Comparison of ENCODE assay signal across 8 cellular contexts in the genomic region with DNA sequence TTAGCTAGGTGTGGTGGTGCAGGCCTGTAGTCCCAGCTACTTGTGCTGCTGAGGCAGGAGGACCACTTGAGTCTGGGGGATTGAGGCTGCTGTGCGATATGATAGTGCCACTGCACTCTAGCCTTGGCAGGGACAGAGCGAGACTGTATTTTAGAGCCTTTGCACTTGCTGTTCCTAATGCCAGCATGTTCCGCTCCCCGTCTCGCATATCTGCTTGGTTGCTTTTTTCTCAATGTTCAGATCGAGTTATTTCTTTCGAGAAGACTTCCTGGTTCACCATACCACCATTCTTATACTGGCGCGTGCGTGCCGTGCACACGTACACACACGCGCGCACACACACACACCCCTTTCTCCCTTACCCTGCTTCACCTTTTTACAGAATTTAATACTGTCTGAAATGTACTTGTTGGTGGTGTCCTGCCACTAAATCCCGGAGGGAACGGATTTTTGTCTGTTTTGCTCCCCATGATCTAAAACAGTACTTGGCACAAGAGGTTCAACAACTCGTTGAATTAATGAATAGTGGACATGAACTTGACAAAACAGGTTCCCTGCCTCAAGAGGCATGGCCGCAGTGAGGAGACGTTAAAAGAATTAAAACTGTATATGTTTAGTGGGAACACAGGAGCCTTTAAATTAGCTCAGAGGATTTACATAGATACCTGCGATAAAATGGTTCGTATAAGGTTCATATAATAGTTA. TPM values are rescaled to one million over a fixed set of nuclear protein-coding genes. Genes with fewer than 3 reads are reported as not detected.
A peak's percentile ranks its signal among the peaks of the same experiment; 100 is the strongest.
DNase-seq lines count a peak whose midpoint lies in the region; ATAC-seq and TF ChIP-seq lines count a peak whose summit lies in the region.

No MANE protein-coding gene starts in this region.

- H3K79me2 ChIP-seq in SK-N-SH (ENCODE audit: insufficient read depth) = peaks cover 33% of the 10 kb centered on the region
- H3K79me2 ChIP-seq in trophoblast cell (ENCODE audit: control insufficient read depth, insufficient read depth, low read length, poor library complexity) = peaks cover 15% of the 10 kb centered on the region

- H3K4ac ChIP-seq in trophoblast cell (ENCODE audit: low read depth, low read length) = no peak overlapping the region

- CTCF ChIA-PET in SK-N-SH (lab: Yijun Ruan, JAX) = interaction anchor here (0.7 kb wide), 1 partner anchor 67 kb away, joined by 3 read pairs; no protein-coding TSS in a partner anchor

- DNase-seq in stimulated activated CD4-positive, alpha-beta T cell treated with anti-CD3 and anti-CD28 coated beads, Interleukin-12 subunit alpha, Interleukin-12 subunit beta, amount 100 ng/mL, for 4 hours = peak; percentile 25
- no peak for DNase-seq in stimulated activated CD4-positive, alpha-beta T cell treated with anti-CD3 and anti-CD28 coated beads, Interleukin-2, amount 100 ng/mL, for 48 hours
- DNase-seq in SK-N-SH (peak; percentile 16), epithelial cell of prostate (ENCODE audit: low read depth, low spot score) (no peak), trophoblast cell (peak in 1 of 2 donors; percentile 44), NCI-H446 treated with DMSO at 0.1 percent for 48 hours (lab: John Stamatoyannopoulos, UW) (no peak)

- H3K9me2 ChIP-seq in SK-N-SH = no peaks in the 10 kb centered on the region

- ATAC-seq in HG02678 (IDR thresholded peaks at IDR 0.05; ENCODE audit: unreplicated experiment) (no peak), HG03280 (IDR thresholded peaks at IDR 0.05; ENCODE audit: unreplicated experiment) (no peak)

- TF ChIP-seq CTCF in SK-N-SH (IDR thresholded peaks at IDR 0.05) = no peak

- no peak overlapping the region for H3K23ac ChIP-seq in trophoblast cell (ENCODE audit: low read length)

- no peak overlapping the region for H3K14ac ChIP-seq in trophoblast cell (ENCODE audit: low read length)

- WGBS in SK-N-SH (ENCODE audit: low lambda C conversion rate) = 36% methylated on average over 22 of the region's 22 CpGs
- 100% methylated on average over 3 of the region's 22 CpGs for WGBS in trophoblast cell (ENCODE audit: extremely low coverage, insufficient coverage, insufficient read length)

- peaks cover 13% of the 10 kb centered on the region for H3K79me1 ChIP-seq in trophoblast cell (ENCODE audit: low read length)

- H2BK120ac ChIP-seq in trophoblast cell (ENCODE audit: insufficient read depth, low read length, poor library complexity) = no peak overlapping the region

- H3K9me3 ChIP-seq in SK-N-SH = no peaks in the 10 kb centered on the region
- no peaks in the 10 kb centered on the region for H3K9me3 ChIP-seq in trophoblast cell (ENCODE audit: insufficient read depth, low read depth, low read length)

- peak overlapping the region; percentile 83 for H3K4me2 ChIP-seq in SK-N-SH
- H3K4me2 ChIP-seq in trophoblast cell (ENCODE audit: low read length) = peak overlapping the region; percentile 26

- peaks cover 28% of the 10 kb centered on the region for H3F3A ChIP-seq in SK-N-SH (replicated peaks; ENCODE audit: insufficient read depth)

- H3K9ac ChIP-seq in SK-N-SH (peak overlapping the region; percentile 87; the same call in 1 of the 2 replicates), trophoblast cell (ENCODE audit: low read length) (no peak overlapping the region)

- no peak overlapping the region for H2BK12ac ChIP-seq in trophoblast cell (ENCODE audit: low read length)

- TF ChIP-seq RAD21 in SK-N-SH (IDR thresholded peaks at IDR 0.05; ENCODE audit: low read length) = no peak

- H3K27me3 ChIP-seq in SK-N-SH (ENCODE audit: insufficient read depth) = no peaks in the 10 kb centered on the region
- no peaks in the 10 kb centered on the region for H3K27me3 ChIP-seq in trophoblast cell (ENCODE audit: insufficient read depth, low read length)

- TF ChIP-seq EP300 in SK-N-SH (IDR thresholded peaks at IDR 0.05; ENCODE audit: borderline replicate concordance in 1 of 2, low read depth in 1 of 2, low read length in 1 of 2) = no peak

- H3K4me3 ChIP-seq in SK-N-SH (ENCODE audit: low read depth in 2 of 2, low read length in 1 of 2) (peak overlapping the region; percentile 72 to 76), trophoblast cell (ENCODE audit: low read depth, low read length) (no peak overlapping the region)

- POLR2A ChIA-PET in SK-N-SH (lab: Yijun Ruan, JAX) = no interaction called here

- peak overlapping the region; percentile 93 to 99 for H3K27ac ChIP-seq in SK-N-SH (ENCODE audit: low read depth in 2 of 2, low read length in 1 of 2)
- peak overlapping the region; percentile 95 for H3K27ac ChIP-seq in epithelial cell of prostate
- no peak overlapping the region for H3K27ac ChIP-seq in trophoblast cell (ENCODE audit: low read depth, low read length)

- no peak overlapping the region for H4K12ac ChIP-seq in trophoblast cell (ENCODE audit: low read depth, low read length)

- H3K4me1 ChIP-seq in SK-N-SH (ENCODE audit: control insufficient read depth in 1 of 2, insufficient read depth in 2 of 2, low read depth in 1 of 2, low read length in 1 of 2) (peaks cover 6 to 10% of the 10 kb centered on the region in 2 experiments; a peak in 3 of 4 replicates), trophoblast cell (ENCODE audit: control insufficient read depth in 1 of 2, insufficient read depth in 2 of 2, low read length in 2 of 2) (peaks cover 0 to 4% of the 10 kb centered on the region in 2 experiments)

- H4K20me1 ChIP-seq in SK-N-SH (ENCODE audit: insufficient read depth) = no peaks in the 10 kb centered on the region; the same call in 1 of the 2 replicates

- no peak overlapping the region for H4K8ac ChIP-seq in trophoblast cell (ENCODE audit: low read depth, low read length)

- no peak overlapping the region for H2AK5ac ChIP-seq in trophoblast cell (ENCODE audit: low read length)

- no peak overlapping the region for H3K18ac ChIP-seq in trophoblast cell (ENCODE audit: low read length)

- H2BK5ac ChIP-seq in trophoblast cell (ENCODE audit: low read depth, low read length, poor library complexity) = no peak overlapping the region

- H4K91ac ChIP-seq in trophoblast cell (ENCODE audit: low read depth, low read length) = no peak overlapping the region

- H3K36me3 ChIP-seq in SK-N-SH (replicated peaks in 1 of 2; ENCODE audit: control insufficient read depth in 1 of 2, insufficient read depth in 2 of 2, low read length in 1 of 2) (no peaks in the 10 kb centered on the region), trophoblast cell (ENCODE audit: control insufficient read depth in 1 of 2, insufficient read depth in 2 of 2, low read length in 2 of 2) (no peaks in the 10 kb centered on the region)

- H2AFZ ChIP-seq in SK-N-SH (ENCODE audit: low read depth) (peak overlapping the region; percentile 96), trophoblast cell (ENCODE audit: insufficient read depth, low read length, poor library complexity) (peak overlapping the region; percentile 47)

TF ChIP-seq in SK-N-SH, 30 proteins besides CTCF, POLR2A, EP300 and RAD21:
- no peak for TF ChIP-seq SMC3 (IDR thresholded peaks at IDR 0.05; ENCODE audit: low read depth, low read length)
- TF ChIP-seq TAF1 (IDR thresholded peaks at IDR 0.05; ENCODE audit: borderline replicate concordance, low read depth, low read length) = no peak
- no peak for TF ChIP-seq GABPA (IDR thresholded peaks at IDR 0.05; ENCODE audit: low read depth)
- TF ChIP-seq EZH2phosphoT487 (IDR thresholded peaks at IDR 0.05; ENCODE audit: borderline replicate concordance, low read depth) = no peak
- no peak for TF ChIP-seq MXI1 (IDR thresholded peaks at IDR 0.05; ENCODE audit: low read depth, low read length)
- TF ChIP-seq RXRA (IDR thresholded peaks at IDR 0.05; ENCODE audit: borderline replicate concordance, low read depth) = no peak
- no peak for TF ChIP-seq ELF1 (IDR thresholded peaks at IDR 0.05)
- no peak for TF ChIP-seq TEAD4 (IDR thresholded peaks at IDR 0.05; ENCODE audit: borderline replicate concordance, insufficient read depth)
- TF ChIP-seq MEF2A (IDR thresholded peaks at IDR 0.05; ENCODE audit: borderline replicate concordance, low read depth) = no peak
- TF ChIP-seq FOSL2 (IDR thresholded peaks at IDR 0.05; ENCODE audit: borderline replicate concordance, low read depth) = no peak
- TF ChIP-seq USF1 (IDR thresholded peaks at IDR 0.05; ENCODE audit: borderline replicate concordance, low read depth) = no peak
- no peak for TF ChIP-seq RFX5 (IDR thresholded peaks at IDR 0.05; ENCODE audit: low read length)
- no peak for TF ChIP-seq CHD2 (IDR thresholded peaks at IDR 0.05; ENCODE audit: low read length, partially characterized antibody)
- no peak for TF ChIP-seq NRF1 (IDR thresholded peaks at IDR 0.05; ENCODE audit: low read depth, low read length)
- TF ChIP-seq, protein P1, sequence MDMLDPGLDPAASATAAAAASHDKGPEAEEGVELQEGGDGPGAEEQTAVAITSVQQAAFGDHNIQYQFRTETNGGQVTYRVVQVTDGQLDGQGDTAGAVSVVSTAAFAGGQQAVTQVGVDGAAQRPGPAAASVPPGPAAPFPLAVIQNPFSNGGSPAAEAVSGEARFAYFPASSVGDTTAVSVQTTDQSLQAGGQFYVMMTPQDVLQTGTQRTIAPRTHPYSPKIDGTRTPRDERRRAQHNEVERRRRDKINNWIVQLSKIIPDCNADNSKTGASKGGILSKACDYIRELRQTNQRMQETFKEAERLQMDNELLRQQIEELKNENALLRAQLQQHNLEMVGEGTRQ (IDR thresholded peaks at IDR 0.05; ENCODE audit: borderline replicate concordance, low read depth, low read length) = no peak

RNA-seq across cellular contexts. Expression of gene RPRD2, which starts 1.1 kb away (rescaled TPM):
- polyA plus RNA-seq in SK-N-SH (2012; rRNA removed) = 9.2 and 10.3 TPM in 2 replicates
- 6.6 and 8.1 TPM in 2 replicates for polyA plus RNA-seq in SK-N-SH (2012; cell fraction: cytosol; rRNA removed)
- 6.9 and 10.4 TPM in 2 replicates for polyA plus RNA-seq in SK-N-SH (2012; cell fraction: nucleus; rRNA removed)
- 20.1 and 20.3 TPM in 2 replicates for polyA plus RNA-seq in trophoblast cell (2013)

RNA-seq across cellular contexts. Expression of gene PRPF3, which starts 41.5 kb away (rescaled TPM):
- polyA plus RNA-seq in SK-N-SH (2012; rRNA removed) = 27.2 and 38.2 TPM in 2 replicates
- polyA plus RNA-seq in SK-N-SH (2012; cell fraction: cytosol; rRNA removed) = 20.6 and 21.1 TPM in 2 replicates
- 104 and 162 TPM in 2 replicates for polyA plus RNA-seq in SK-N-SH (2012; cell fraction: nucleus; rRNA removed)
- 43.1 and 47.5 TPM in 2 replicates for polyA plus RNA-seq in trophoblast cell (2013)

Comparison
In these comparisons a context has a peak if more than half of its experiments do, and no peak if none do; other contexts are left out.
1. DNase-seq: peak in stimulated activated CD4-positive, alpha-beta T cell treated with anti-CD3 and anti-CD28 coated beads, Interleukin-12 subunit alpha, Interleukin-12 subunit beta, amount 100 ng/mL, for 4 hours (single experiment) and SK-N-SH (single experiment); none in stimulated activated CD4-positive, alpha-beta T cell treated with anti-CD3 and anti-CD28 coated beads, Interleukin-2, amount 100 ng/mL, for 48 hours (0 of 2), epithelial cell of prostate (single experiment) and NCI-H446 treated with DMSO at 0.1 percent for 48 hours (single experiment).